In the genomic region with DNA sequence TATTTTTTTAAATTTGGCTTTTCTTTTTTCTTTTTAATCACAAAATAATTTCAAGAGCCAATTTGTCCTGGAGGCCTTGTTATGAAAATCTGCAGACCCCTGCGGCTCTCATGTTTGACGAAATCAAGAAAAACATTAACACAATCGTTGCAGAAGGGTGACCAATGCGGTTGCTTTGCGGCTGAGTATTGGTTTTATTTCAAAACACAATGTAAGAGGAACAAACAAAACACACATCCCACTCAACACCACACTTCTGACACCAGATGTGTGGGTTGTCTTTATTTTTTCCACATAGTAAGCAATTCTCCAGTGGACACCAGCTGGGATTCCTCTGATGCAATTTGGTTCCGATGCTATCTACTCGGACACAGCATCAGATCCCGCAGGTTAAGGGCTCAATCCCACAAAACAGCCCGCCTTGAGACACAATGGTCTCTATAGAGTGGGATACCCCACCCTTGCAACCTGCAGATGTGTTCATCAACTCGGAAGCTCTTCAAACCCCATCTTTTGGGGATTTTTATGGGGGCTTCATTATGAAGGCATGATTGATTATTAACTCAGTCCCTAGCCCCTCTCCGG, we compare ENCODE assay signal across 35 cellular contexts. TPM values are rescaled to one million over a fixed set of nuclear protein-coding genes. Genes with fewer than 3 reads are reported as not detected.
"Had no signal": no experiment of that assay in that cellular context is flagged by ENCODE, and none has a peak within 500 bp of the region (broad histone marks: within the 10 kb centered on the region; RNA-seq: fewer than 3 reads in every experiment).

No MANE protein-coding gene starts in this region.

- H3K27me3 Mint-ChIP-seq: progenitor cell of endocrine pancreas had no signal

- H3K9ac ChIP-seq: parathyroid adenoma had no signal

- H3K27ac Mint-ChIP-seq: mesothelial cell of epicardium; naive B cell; natural killer cell treated with Interleukin-12 subunit alpha and Interleukin-12 subunit beta and Interleukin-15 and Interleukin-18, amount 100 ng/mL, for 72 hours; progenitor cell of endocrine pancreas; stimulated activated effector memory CD8-positive, alpha-beta T cell treated with anti-CD3 and anti-CD28 coated beads, Interleukin-12 subunit alpha, Interleukin-12 subunit beta, amount 100 ng/mL, for 72 hours had no signal

- H3K4me3 ChIP-seq: esophagus muscularis mucosa, gastroesophageal sphincter, heart right ventricle, left lung, mucosa of descending colon, right atrium auricular region, smooth muscle cell, stomach, thyroid gland, vagina had no signal

- H3K9me3 Mint-ChIP-seq: natural killer cell treated with Interleukin-12 subunit alpha and Interleukin-12 subunit beta and Interleukin-15 and Interleukin-18, amount 100 ng/mL, for 72 hours; neural crest cell had no signal

- H3K36me3 Mint-ChIP-seq: mesothelial cell of epicardium; stimulated activated effector memory CD8-positive, alpha-beta T cell treated with anti-CD3 and anti-CD28 coated beads, Interleukin-12 subunit alpha, Interleukin-12 subunit beta, amount 100 ng/mL, for 72 hours had no signal

- H3K4me1 Mint-ChIP-seq: mesothelial cell of epicardium; neural crest cell; stimulated activated effector memory CD8-positive, alpha-beta T cell treated with anti-CD3 and anti-CD28 coated beads, Interleukin-12 subunit alpha, Interleukin-12 subunit beta, amount 100 ng/mL, for 72 hours had no signal

- H3K27me3 ChIP-seq: foreskin keratinocyte, right atrium auricular region, thyroid gland, vagina had no signal

- H3K4me1 ChIP-seq: esophagus muscularis mucosa, gastroesophageal sphincter, heart right ventricle, left lung, parathyroid adenoma, right atrium auricular region, thyroid gland, vagina had no signal

- H3K9me3 ChIP-seq: thyroid gland had no signal

- DNase-seq: dermis blood vessel endothelial cell; effector memory CD4-positive, alpha-beta T cell; foreskin keratinocyte; glutamatergic neuron; heart right ventricle; hippocampal formation; left cardiac atrium; left lung; mesenchymal stem cell; mucosa of descending colon; naive B cell; stimulated activated CD4-positive, alpha-beta T cell treated with anti-CD3 and anti-CD28 coated beads, Interleukin-2, amount 100 ng/mL, for 24 hours; stimulated activated CD4-positive, alpha-beta T cell treated with anti-CD3 and anti-CD28 coated beads, Interleukin-4, amount 100 ng/mL, for 24 hours; stimulated activated naive CD4-positive, alpha-beta T cell treated with Interleukin-2 at 50 U/mL for 16 hours; stomach; thyroid gland had no signal

- H3K27ac ChIP-seq: esophagus muscularis mucosa, foreskin keratinocyte, gastroesophageal sphincter, heart right ventricle, left lung, neutrophil, parathyroid adenoma, right atrium auricular region, stomach, thyroid gland, vagina had no signal

- H3K4me3 Mint-ChIP-seq: mesothelial cell of epicardium; naive B cell; natural killer cell treated with Interleukin-12 subunit alpha and Interleukin-12 subunit beta and Interleukin-15 and Interleukin-18, amount 100 ng/mL, for 72 hours; neural crest cell; stimulated activated effector memory CD8-positive, alpha-beta T cell treated with anti-CD3 and anti-CD28 coated beads, Interleukin-12 subunit alpha, Interleukin-12 subunit beta, amount 100 ng/mL, for 72 hours had no signal

- H3K36me3 ChIP-seq: esophagus muscularis mucosa, gastroesophageal sphincter, heart right ventricle, left lung, neutrophil, right atrium auricular region, stomach, thyroid gland, vagina had no signal

- ATAC-seq: foreskin keratinocyte; gastroesophageal sphincter; heart right ventricle; left cardiac atrium; left lung; mucosa of descending colon; natural killer cell treated with Interleukin-12 subunit alpha and Interleukin-12 subunit beta and Interleukin-15 and Interleukin-18, amount 100 ng/mL, for 72 hours; sciatic nerve; stimulated activated effector memory CD8-positive, alpha-beta T cell treated with anti-CD3 and anti-CD28 coated beads, Interleukin-12 subunit alpha, Interleukin-12 subunit beta, amount 100 ng/mL, for 72 hours had no signal

RNA-seq across cellular contexts. Expression of a gene that starts 39.1 kb away (rescaled TPM):
- total RNA-seq: dermis blood vessel endothelial cell, endothelial cell of umbilical vein, epithelial cell of proximal tubule, fibroblast of lung, left cardiac atrium, lower leg skin, lung microvascular endothelial cell, mesothelial cell of epicardium, neural crest cell, progenitor cell of endocrine pancreas, right atrium auricular region, sciatic nerve, smooth muscle cell, subcutaneous adipose tissue, vagina had no signal

RNA-seq across cellular contexts. Expression of a gene that starts 56.0 kb away (rescaled TPM):
- total RNA-seq: epithelial cell of proximal tubule, foreskin keratinocyte, stomach, subcutaneous adipose tissue had no signal
